Comparison of ENCODE assay signal across 16 cellular contexts in genomic region chr13:28316841-28317240, GRCh38.
"Had no signal": no experiment of that assay in that cellular context is flagged by ENCODE, and none has a peak within 500 bp of the region (broad histone marks: within the 10 kb centered on the region; RNA-seq: fewer than 3 reads in every experiment).

No MANE protein-coding gene starts in this region.

- H3K27me3 ChIP-seq: body of pancreas, esophagus muscularis mucosa had no signal

- H3K36me3 Mint-ChIP-seq: activated naive CD8-positive, alpha-beta T cell treated with anti-CD3 and anti-CD28 coated beads for 36 hours; natural killer cell treated with Interleukin-12 subunit alpha and Interleukin-12 subunit beta and Interleukin-15 and Interleukin-18, amount 100 ng/mL, for 72 hours had no signal

- H3K9me3 ChIP-seq: body of pancreas, esophagus muscularis mucosa, prostate gland, stomach had no signal

- H3K4me1 Mint-ChIP-seq: activated B cell treated with CpG ODN at 0.5 μM for 24 hours; activated CD4-positive, alpha-beta T cell treated with anti-CD3 and anti-CD28 coated beads, Interleukin-2, amount 10 ng/mL, durations not matched to agents 24 days and 14 days; activated naive CD8-positive, alpha-beta T cell treated with anti-CD3 and anti-CD28 coated beads for 36 hours had no signal

- H3K4me1 ChIP-seq: body of pancreas, prostate gland had no signal

- FAIRE-seq: colon, TTC549 had no signal

- H3K27me3 Mint-ChIP-seq: activated B cell treated with CpG ODN at 0.5 μM for 24 hours; activated CD4-positive, alpha-beta T cell treated with anti-CD3 and anti-CD28 coated beads, Interleukin-2, amount 10 ng/mL, durations not matched to agents 24 days and 14 days; activated naive CD8-positive, alpha-beta T cell treated with anti-CD3 and anti-CD28 coated beads for 36 hours; natural killer cell treated with Interleukin-12 subunit alpha and Interleukin-12 subunit beta and Interleukin-15 and Interleukin-18, amount 100 ng/mL, for 72 hours had no signal

- H3K27ac ChIP-seq: body of pancreas, esophagus muscularis mucosa, prostate gland, stomach had no signal

- ATAC-seq: activated T-cell treated with anti-CD3 and anti-CD28 coated beads, Interleukin-2, amount 50 U/mL, for 72 hours; body of pancreas; natural killer cell treated with Interleukin-12 subunit alpha and Interleukin-12 subunit beta and Interleukin-15 and Interleukin-18, amount 100 ng/mL, for 72 hours; T-helper 17 cell had no signal

- H3K9me3 Mint-ChIP-seq: activated B cell treated with CpG ODN at 0.5 μM for 24 hours; activated CD4-positive, alpha-beta T cell treated with anti-CD3 and anti-CD28 coated beads, Interleukin-2, amount 10 ng/mL, durations not matched to agents 24 days and 14 days; activated naive CD8-positive, alpha-beta T cell treated with anti-CD3 and anti-CD28 coated beads for 36 hours; activated T-cell treated with anti-CD3 and anti-CD28 coated beads, Interleukin-2, amount 50 U/mL, for 72 hours; natural killer cell treated with Interleukin-12 subunit alpha and Interleukin-12 subunit beta and Interleukin-15 and Interleukin-18, amount 100 ng/mL, for 72 hours had no signal

- H3K36me3 ChIP-seq: prostate gland, stomach had no signal

- H3K4me3 ChIP-seq: body of pancreas, esophagus muscularis mucosa, prostate gland, stomach had no signal

- H3K27ac Mint-ChIP-seq: activated B cell treated with CpG ODN at 0.5 μM for 24 hours; activated CD4-positive, alpha-beta T cell treated with anti-CD3 and anti-CD28 coated beads, Interleukin-2, amount 10 ng/mL, durations not matched to agents 24 days and 14 days; activated naive CD8-positive, alpha-beta T cell treated with anti-CD3 and anti-CD28 coated beads for 36 hours; activated T-cell treated with anti-CD3 and anti-CD28 coated beads, Interleukin-2, amount 50 U/mL, for 72 hours; natural killer cell treated with Interleukin-12 subunit alpha and Interleukin-12 subunit beta and Interleukin-15 and Interleukin-18, amount 100 ng/mL, for 72 hours; T-helper 17 cell had no signal

- H3K4me3 Mint-ChIP-seq: activated B cell treated with CpG ODN at 0.5 μM for 24 hours; activated CD4-positive, alpha-beta T cell treated with anti-CD3 and anti-CD28 coated beads, Interleukin-2, amount 10 ng/mL, durations not matched to agents 24 days and 14 days; activated naive CD8-positive, alpha-beta T cell treated with anti-CD3 and anti-CD28 coated beads for 36 hours; activated T-cell treated with anti-CD3 and anti-CD28 coated beads, Interleukin-2, amount 50 U/mL, for 72 hours; natural killer cell treated with Interleukin-12 subunit alpha and Interleukin-12 subunit beta and Interleukin-15 and Interleukin-18, amount 100 ng/mL, for 72 hours; T-helper 17 cell had no signal

- DNase-seq: activated B cell treated with CpG ODN at 0.5 μM for 24 hours; activated CD4-positive, alpha-beta T cell treated with anti-CD3 and anti-CD28 coated beads, Interleukin-2, amount 10 ng/mL, durations not matched to agents 24 days and 14 days; activated CD8-positive, alpha-beta memory T cell treated with anti-CD3 and anti-CD28 coated beads, Interleukin-2, amount 50 U/mL, for 48 hours; activated naive CD8-positive, alpha-beta T cell treated with anti-CD3 and anti-CD28 coated beads for 36 hours; activated T-cell treated with anti-CD3 and anti-CD28 coated beads, Interleukin-2, amount 50 U/mL, for 72 hours; amygdala; body of pancreas; caudate nucleus; mesendoderm; stomach; T-helper 17 cell had no signal
